Comparison of ENCODE assay signal across 9 cellular contexts in genomic region chr1:204130989-204131892, GRCh38. TPM values are rescaled to one million over a fixed set of nuclear protein-coding genes. Genes with fewer than 3 reads are reported as not detected.
A peak's percentile ranks its signal among the peaks of the same experiment; 100 is the strongest.
DNase-seq lines count a peak whose midpoint lies in the region; ATAC-seq and TF ChIP-seq lines count a peak whose summit lies in the region.
"Had no signal": no experiment of that assay in that cellular context is flagged by ENCODE, and none has a peak within 500 bp of the region (broad histone marks: within the 10 kb centered on the region; RNA-seq: fewer than 3 reads in every experiment).

No MANE protein-coding gene starts in this region.

- peaks cover 3% of the 10 kb centered on the region for H3K36me3 ChIP-seq in left ventricle myocardium inferior
- no peaks in the 10 kb centered on the region for H3K36me3 ChIP-seq in uterus

- H3K27ac Mint-ChIP-seq in activated CD8-positive, alpha-beta memory T cell treated with anti-CD3 and anti-CD28 coated beads, Interleukin-2, amount 10 ng/mL, durations not matched to agents 7 days and 5 days: no peak overlapping the region

- H3K27ac ChIP-seq in left ventricle myocardium inferior (replicated peaks): no peak overlapping the region
- peak overlapping the region; percentile 76 to 82 for H3K27ac ChIP-seq in uterus

- H3K4me3 Mint-ChIP-seq in activated CD8-positive, alpha-beta memory T cell treated with anti-CD3 and anti-CD28 coated beads, Interleukin-2, amount 10 ng/mL, durations not matched to agents 7 days and 5 days: no peak overlapping the region

- peak; percentile 49 for DNase-seq in left cardiac atrium
- no peak for DNase-seq in left ventricle myocardium inferior
- peak; percentile 90 for DNase-seq in astrocyte of the spinal cord (ENCODE audit: low read depth, low spot score)
- peak; percentile 82 for DNase-seq in kidney glomerular epithelial cell (lab: John Stamatoyannopoulos, UW)
- DNase-seq in uterus: peak; percentile 87
- no peak for DNase-seq in NCI-H748 (lab: John Stamatoyannopoulos, UW; ENCODE audit: unreplicated experiment)
- no peak for DNase-seq in activated CD8-positive, alpha-beta memory T cell treated with anti-CD3 and anti-CD28 coated beads, Interleukin-2, amount 10 ng/mL, durations not matched to agents 7 days and 5 days
- DNase-seq: stimulated activated CD4-positive, alpha-beta T cell treated with anti-CD3 and anti-CD28 coated beads, Interleukin-12 subunit alpha, Interleukin-12 subunit beta, amount 100 ng/mL, for 4 hours had no signal

- no peak for TF ChIP-seq POLR2A in uterus (IDR thresholded peaks at IDR 0.05)

- in situ Hi-C loops in astrocyte of the spinal cord (cut with HindIII; ENCODE audit: low sequenced_read_pairs): loop anchor here (25.0 kb wide), 1 partner anchor 269 kb away; the partner anchor contains the start of gene SNRPE

- CTCF ChIA-PET in activated CD8-positive, alpha-beta memory T cell treated with anti-CD3 and anti-CD28 coated beads, Interleukin-2, amount 10 ng/mL, durations not matched to agents 7 days and 5 days (lab: Charles Lee): interaction anchor here (1.0 to 6.3 kb wide), 4 partner anchors 9 to 272 kb away, joined by 3 to 95 read pairs (median 53); partner anchors contain the start of gene SNRPE

- no peaks in the 10 kb centered on the region for H3K9me3 Mint-ChIP-seq in activated CD8-positive, alpha-beta memory T cell treated with anti-CD3 and anti-CD28 coated beads, Interleukin-2, amount 10 ng/mL, durations not matched to agents 7 days and 5 days (ENCODE audit: low read depth)

- H3K27me3 Mint-ChIP-seq in activated CD8-positive, alpha-beta memory T cell treated with anti-CD3 and anti-CD28 coated beads, Interleukin-2, amount 10 ng/mL, durations not matched to agents 7 days and 5 days: no peaks in the 10 kb centered on the region

- H3K36me3 Mint-ChIP-seq in activated CD8-positive, alpha-beta memory T cell treated with anti-CD3 and anti-CD28 coated beads, Interleukin-2, amount 10 ng/mL, durations not matched to agents 7 days and 5 days: no peaks in the 10 kb centered on the region

- peaks cover 44% of the 10 kb centered on the region for H3K4me1 ChIP-seq in left ventricle myocardium inferior
- H3K4me1 ChIP-seq in uterus: peaks cover 22 to 32% of the 10 kb centered on the region in 2 donors

- H3K4me3 ChIP-seq in left ventricle myocardium inferior (no peak overlapping the region), astrocyte of the spinal cord (ENCODE audit: low read depth, low read length) (no peak overlapping the region), uterus (no peak overlapping the region)

- H3K4me1 Mint-ChIP-seq in activated CD8-positive, alpha-beta memory T cell treated with anti-CD3 and anti-CD28 coated beads, Interleukin-2, amount 10 ng/mL, durations not matched to agents 7 days and 5 days: peaks cover 3% of the 10 kb centered on the region

- TF ChIP-seq CTCF in left ventricle myocardium inferior (IDR thresholded peaks at IDR 0.05; ENCODE audit: borderline replicate concordance): no peak
- peak; percentile 20 for TF ChIP-seq CTCF in astrocyte of the spinal cord (IDR thresholded peaks at IDR 0.05; ENCODE audit: low read depth, low read length)
- TF ChIP-seq CTCF in uterus (IDR thresholded peaks at IDR 0.05): peak in 1 of 4 experiments; percentile 10

- ATAC-seq in left cardiac atrium (peak in 1 of 2 donors; percentile 56), GM21737 (IDR thresholded peaks at IDR 0.05; ENCODE audit: unreplicated experiment) (no peak)
- no peak for ATAC-seq in activated CD8-positive, alpha-beta memory T cell treated with anti-CD3 and anti-CD28 coated beads, Interleukin-2, amount 10 ng/mL, durations not matched to agents 7 days and 5 days

- intact Hi-C loops in left cardiac atrium (cut with DNase I) (no loop called here), left ventricle myocardium inferior (cut with micrococcal nuclease) (loop anchor here (2.0 kb wide), 1 partner anchor 260 kb away; no protein-coding TSS in a partner anchor), uterus (cut with DNase I; ENCODE audit: low total_unique reads) (no loop called here)

- no peaks in the 10 kb centered on the region for H3K27me3 ChIP-seq in left ventricle myocardium inferior (ENCODE audit: low read depth)
- no peaks in the 10 kb centered on the region for H3K27me3 ChIP-seq in uterus

- H3K9me3 ChIP-seq in left ventricle myocardium inferior (replicated peaks): no peaks in the 10 kb centered on the region
- no peaks in the 10 kb centered on the region for H3K9me3 ChIP-seq in uterus

RNA-seq across cellular contexts. Expression of gene ETNK2, which starts 20.6 kb away (rescaled TPM):
- total RNA-seq in left cardiac atrium (1 to 10 TPM; 5.3 to 6.2 TPM), left ventricle myocardium inferior (4.4 TPM), uterus (10 to 100 TPM in 3 of 4 donors, 1 to 10 TPM in 1; 2.3 to 23.9 (median 13.9) TPM)
- not detected for total RNA-seq in activated CD8-positive, alpha-beta memory T cell treated with anti-CD3 and anti-CD28 coated beads, Interleukin-2, amount 10 ng/mL, durations not matched to agents 7 days and 5 days

RNA-seq across cellular contexts. Expression of gene REN, which starts 34.9 kb away (rescaled TPM):
- total RNA-seq in left cardiac atrium (not detected), left ventricle myocardium inferior (not detected), uterus (1 to 10 TPM in 2 of 4 donors, not detected in 2; 6.8 to 9.4 TPM)
- not detected for total RNA-seq in activated CD8-positive, alpha-beta memory T cell treated with anti-CD3 and anti-CD28 coated beads, Interleukin-2, amount 10 ng/mL, durations not matched to agents 7 days and 5 days

RNA-seq across cellular contexts. Expression of gene SOX13, which starts 58.3 kb away (rescaled TPM):
- total RNA-seq in left cardiac atrium (10 to 100 TPM; 14.0 to 14.4 TPM), left ventricle myocardium inferior (13.1 TPM), uterus (100 to 1,000 TPM in 1 of 4 donors, 10 to 100 TPM in 3; 15.7 to 139 (median 37.9) TPM)
- total RNA-seq in activated CD8-positive, alpha-beta memory T cell treated with anti-CD3 and anti-CD28 coated beads, Interleukin-2, amount 10 ng/mL, durations not matched to agents 7 days and 5 days: 1 to 10 TPM; 1.0 to 1.9 TPM

Comparison
In these comparisons a context has a peak if more than half of its experiments do, and no peak if none do; other contexts are left out.
1. DNase-seq: peak in left cardiac atrium (single experiment), astrocyte of the spinal cord (single experiment), kidney glomerular epithelial cell (single experiment) and uterus (2 of 2); none in left ventricle myocardium inferior (single experiment), NCI-H748 (single experiment) and activated CD8-positive, alpha-beta memory T cell treated with anti-CD3 and anti-CD28 coated beads, Interleukin-2, amount 10 ng/mL, durations not matched to agents 7 days and 5 days (single experiment).